In the genomic region with DNA sequence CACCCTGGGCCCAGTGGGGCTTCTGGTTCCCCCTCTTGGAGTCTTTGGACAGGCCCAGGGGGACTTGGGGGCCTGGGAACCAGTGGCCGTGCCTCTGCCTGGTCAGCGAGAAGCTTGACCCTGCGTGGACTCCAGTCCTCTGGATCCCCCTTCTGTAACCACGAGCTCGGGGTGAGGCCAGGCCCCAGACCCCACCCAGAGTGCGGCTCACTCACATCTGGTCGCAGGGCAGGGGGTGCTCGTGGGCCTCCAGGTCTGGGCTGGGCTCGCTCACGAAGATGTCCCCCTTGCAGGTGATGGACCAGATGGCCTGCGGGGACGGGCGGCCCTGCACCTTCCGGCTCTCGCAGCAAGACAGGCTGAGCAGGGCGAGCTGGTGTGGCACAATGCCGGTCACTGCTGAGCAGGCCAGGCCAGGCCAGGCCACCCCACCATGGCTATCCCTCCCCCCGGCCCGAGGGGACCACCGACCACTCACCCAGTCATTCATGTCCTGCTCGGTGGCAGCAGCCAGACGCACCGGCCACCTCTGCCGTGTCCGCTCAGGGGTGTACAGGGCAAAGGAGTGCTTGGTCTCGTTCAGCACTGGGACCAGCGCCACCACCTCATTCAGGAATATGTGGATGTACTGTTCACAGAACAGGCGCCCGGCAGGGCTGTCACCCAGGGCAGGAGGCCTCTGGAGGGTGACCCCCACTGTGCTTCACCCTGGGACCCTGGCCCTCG, we compare ENCODE assay signal across 30 cellular contexts. TPM values are rescaled to one million over a fixed set of nuclear protein-coding genes. Genes with fewer than 3 reads are reported as not detected.
"Had no signal": no experiment of that assay in that cellular context is flagged by ENCODE, and none has a peak within 500 bp of the region (broad histone marks: within the 10 kb centered on the region; RNA-seq: fewer than 3 reads in every experiment).

No MANE protein-coding gene starts in this region.

- H3K4me1 ChIP-seq: SJSA1 had no signal

- ATAC-seq: activated CD8-positive, alpha-beta T cell treated with anti-CD3 and anti-CD28 coated beads, Interleukin-2, amount 10 ng/mL, durations not matched to agents 7 days and 5 days; T-helper 17 cell had no signal

- H3K27ac Mint-ChIP-seq: activated CD8-positive, alpha-beta T cell treated with anti-CD3 and anti-CD28 coated beads, Interleukin-2, amount 10 ng/mL, durations not matched to agents 7 days and 5 days; IgD-negative memory B cell; WTC11 had no signal

- H3K9me3 Mint-ChIP-seq: activated naive CD4-positive, alpha-beta T cell treated with anti-CD3 and anti-CD28 coated beads, Interleukin-2, amount 50 U/mL, for 24 hours; IgD-negative memory B cell; WTC11 had no signal

- H3K27ac ChIP-seq: brain microvascular endothelial cell, cardiac muscle cell, SJSA1 had no signal

- DNase-seq: activated CD4-positive, alpha-beta T cell treated with anti-CD3 and anti-CD28 coated beads for 48 hours; activated CD4-positive, alpha-beta T cell treated with anti-CD3 and anti-CD28 coated beads, Interleukin-2, amount 50 U/mL, for 4 hours; activated CD4-positive, CD25-positive, alpha-beta regulatory T cell treated with anti-CD3 and anti-CD28 coated beads, Interleukin-2, amount 50 U/mL, for 72 hours; activated CD8-positive, alpha-beta memory T cell treated with anti-CD3 and anti-CD28 coated beads, Interleukin-2, amount 50 U/mL, for 48 hours; activated CD8-positive, alpha-beta T cell treated with anti-CD3 and anti-CD28 coated beads, Interleukin-2, amount 10 ng/mL, durations not matched to agents 7 days and 5 days; activated effector memory CD4-positive, alpha-beta T cell treated with Interleukin-2 at 50 U/mL for 16 hours; activated naive CD4-positive, alpha-beta T cell; activated T-cell treated with anti-CD3 and anti-CD28 coated beads, Interleukin-2, amount 50 U/mL, for 1 hour; amniotic stem cell; brain microvascular endothelial cell; KG1; NCI-H1092; NCI-H1417 treated with DMSO at 0.1 percent for 48 hours; NCI-H1694; NCI-H2029; NCI-H2107; NCI-H2171 treated with DMSO at 0.1 percent for 48 hours; NCI-H345; NCI-H510A; NCI-H526 treated with DMSO at 0.1 percent for 48 hours; NCI-H82; SHP77; T-helper 17 cell; T-helper 9 cell had no signal

- H3K27me3 ChIP-seq: brain microvascular endothelial cell, cardiac muscle cell, SJSA1 had no signal

- H3K9me3 ChIP-seq: SJSA1 had no signal

- H3K36me3 Mint-ChIP-seq: WTC11 had no signal

- H3K4me3 Mint-ChIP-seq: activated CD8-positive, alpha-beta T cell treated with anti-CD3 and anti-CD28 coated beads, Interleukin-2, amount 10 ng/mL, durations not matched to agents 7 days and 5 days; activated naive CD4-positive, alpha-beta T cell treated with anti-CD3 and anti-CD28 coated beads, Interleukin-2, amount 50 U/mL, for 24 hours; T-helper 17 cell; WTC11 had no signal

- H3K4me1 Mint-ChIP-seq: activated naive CD4-positive, alpha-beta T cell treated with anti-CD3 and anti-CD28 coated beads, Interleukin-2, amount 50 U/mL, for 24 hours; IgD-negative memory B cell; T-helper 17 cell; WTC11 had no signal

- H3K4me3 ChIP-seq: cardiac muscle cell, SJSA1 had no signal

- H3K27me3 Mint-ChIP-seq: activated naive CD4-positive, alpha-beta T cell treated with anti-CD3 and anti-CD28 coated beads, Interleukin-2, amount 50 U/mL, for 24 hours; IgD-negative memory B cell; T-helper 17 cell had no signal

- H3K36me3 ChIP-seq: cardiac muscle cell had no signal

RNA-seq across cellular contexts. Expression of gene BHLHA15, which starts 19.7 kb away (rescaled TPM):
- total RNA-seq: activated CD8-positive, alpha-beta T cell treated with anti-CD3 and anti-CD28 coated beads, Interleukin-2, amount 10 ng/mL, durations not matched to agents 7 days and 5 days; LHCN-M2; SJSA1; T-helper 17 cell had no signal
- polyA plus RNA-seq: cardiac muscle cell had no signal
